ENCODE assay signal across 1 cellular context in the genomic region with DNA sequence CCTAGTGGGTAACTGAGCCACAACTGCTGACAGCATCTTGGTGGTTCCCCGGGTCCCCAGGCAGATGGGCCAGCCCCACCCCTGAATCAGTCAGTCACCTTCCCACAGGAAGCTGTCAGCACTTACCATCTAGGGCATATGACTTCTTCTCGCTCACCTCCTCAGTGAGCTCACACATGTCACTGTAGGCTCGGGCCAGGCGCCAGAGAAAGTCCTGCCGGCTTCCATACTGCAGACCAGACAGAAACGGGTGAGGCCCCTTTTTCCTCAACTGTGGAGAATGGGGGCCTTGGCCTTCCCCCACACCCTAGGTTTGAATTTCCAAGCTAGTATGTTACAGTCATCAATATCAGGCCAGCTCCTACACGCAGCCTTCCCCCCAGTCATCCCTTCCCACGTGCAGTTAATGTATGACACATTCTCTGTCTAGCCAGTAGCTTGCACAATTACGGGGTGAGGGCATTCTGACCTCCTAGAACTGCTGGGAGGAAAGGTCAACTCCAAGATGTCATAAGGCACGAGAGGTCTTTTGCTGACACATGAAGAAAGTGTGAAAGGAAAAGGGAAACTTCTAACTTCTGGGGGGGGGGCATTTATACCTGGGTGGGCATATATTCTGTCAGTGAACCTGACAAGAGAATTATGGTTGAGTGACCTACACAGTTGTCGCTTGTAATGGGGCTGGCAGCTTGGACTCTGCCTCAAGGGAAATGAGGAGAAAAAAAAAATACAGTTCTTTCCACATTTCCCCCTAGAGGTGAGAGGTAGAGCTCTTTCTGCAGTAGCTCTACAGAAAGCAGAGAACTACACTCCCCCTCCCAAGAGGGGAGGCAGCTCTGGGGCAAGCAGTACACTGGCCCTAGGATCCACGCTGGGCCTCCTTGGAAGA.
TF ChIP-seq lines count a peak whose summit lies in the region.

No MANE protein-coding gene starts in this region.

TF ChIP-seq in SK-N-SH, 30 proteins besides CTCF, POLR2A, EP300 and RAD21 (continued from another document):
- TF ChIP-seq, protein P1, sequence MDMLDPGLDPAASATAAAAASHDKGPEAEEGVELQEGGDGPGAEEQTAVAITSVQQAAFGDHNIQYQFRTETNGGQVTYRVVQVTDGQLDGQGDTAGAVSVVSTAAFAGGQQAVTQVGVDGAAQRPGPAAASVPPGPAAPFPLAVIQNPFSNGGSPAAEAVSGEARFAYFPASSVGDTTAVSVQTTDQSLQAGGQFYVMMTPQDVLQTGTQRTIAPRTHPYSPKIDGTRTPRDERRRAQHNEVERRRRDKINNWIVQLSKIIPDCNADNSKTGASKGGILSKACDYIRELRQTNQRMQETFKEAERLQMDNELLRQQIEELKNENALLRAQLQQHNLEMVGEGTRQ (IDR thresholded peaks at IDR 0.05; ENCODE audit: borderline replicate concordance, low read depth, low read length): no peak
- TF ChIP-seq NFIC (IDR thresholded peaks at IDR 0.05; ENCODE audit: borderline replicate concordance): no peak
- TF ChIP-seq RXRA (IDR thresholded peaks at IDR 0.05; ENCODE audit: borderline replicate concordance, low read depth): no peak
- no peak for TF ChIP-seq MEF2A (IDR thresholded peaks at IDR 0.05; ENCODE audit: borderline replicate concordance, low read depth)
- TF ChIP-seq YY1 (IDR thresholded peaks at IDR 0.05; ENCODE audit: low read depth): no peak
- TF ChIP-seq, protein P2, sequence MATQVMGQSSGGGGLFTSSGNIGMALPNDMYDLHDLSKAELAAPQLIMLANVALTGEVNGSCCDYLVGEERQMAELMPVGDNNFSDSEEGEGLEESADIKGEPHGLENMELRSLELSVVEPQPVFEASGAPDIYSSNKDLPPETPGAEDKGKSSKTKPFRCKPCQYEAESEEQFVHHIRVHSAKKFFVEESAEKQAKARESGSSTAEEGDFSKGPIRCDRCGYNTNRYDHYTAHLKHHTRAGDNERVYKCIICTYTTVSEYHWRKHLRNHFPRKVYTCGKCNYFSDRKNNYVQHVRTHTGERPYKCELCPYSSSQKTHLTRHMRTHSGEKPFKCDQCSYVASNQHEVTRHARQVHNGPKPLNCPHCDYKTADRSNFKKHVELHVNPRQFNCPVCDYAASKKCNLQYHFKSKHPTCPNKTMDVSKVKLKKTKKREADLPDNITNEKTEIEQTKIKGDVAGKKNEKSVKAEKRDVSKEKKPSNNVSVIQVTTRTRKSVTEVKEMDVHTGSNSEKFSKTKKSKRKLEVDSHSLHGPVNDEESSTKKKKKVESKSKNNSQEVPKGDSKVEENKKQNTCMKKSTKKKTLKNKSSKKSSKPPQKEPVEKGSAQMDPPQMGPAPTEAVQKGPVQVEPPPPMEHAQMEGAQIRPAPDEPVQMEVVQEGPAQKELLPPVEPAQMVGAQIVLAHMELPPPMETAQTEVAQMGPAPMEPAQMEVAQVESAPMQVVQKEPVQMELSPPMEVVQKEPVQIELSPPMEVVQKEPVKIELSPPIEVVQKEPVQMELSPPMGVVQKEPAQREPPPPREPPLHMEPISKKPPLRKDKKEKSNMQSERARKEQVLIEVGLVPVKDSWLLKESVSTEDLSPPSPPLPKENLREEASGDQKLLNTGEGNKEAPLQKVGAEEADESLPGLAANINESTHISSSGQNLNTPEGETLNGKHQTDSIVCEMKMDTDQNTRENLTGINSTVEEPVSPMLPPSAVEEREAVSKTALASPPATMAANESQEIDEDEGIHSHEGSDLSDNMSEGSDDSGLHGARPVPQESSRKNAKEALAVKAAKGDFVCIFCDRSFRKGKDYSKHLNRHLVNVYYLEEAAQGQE (IDR thresholded peaks at IDR 0.05; ENCODE audit: low read depth, low read length): no peak
- no peak for TF ChIP-seq ELF1 (IDR thresholded peaks at IDR 0.05)
- TF ChIP-seq, protein P3, sequence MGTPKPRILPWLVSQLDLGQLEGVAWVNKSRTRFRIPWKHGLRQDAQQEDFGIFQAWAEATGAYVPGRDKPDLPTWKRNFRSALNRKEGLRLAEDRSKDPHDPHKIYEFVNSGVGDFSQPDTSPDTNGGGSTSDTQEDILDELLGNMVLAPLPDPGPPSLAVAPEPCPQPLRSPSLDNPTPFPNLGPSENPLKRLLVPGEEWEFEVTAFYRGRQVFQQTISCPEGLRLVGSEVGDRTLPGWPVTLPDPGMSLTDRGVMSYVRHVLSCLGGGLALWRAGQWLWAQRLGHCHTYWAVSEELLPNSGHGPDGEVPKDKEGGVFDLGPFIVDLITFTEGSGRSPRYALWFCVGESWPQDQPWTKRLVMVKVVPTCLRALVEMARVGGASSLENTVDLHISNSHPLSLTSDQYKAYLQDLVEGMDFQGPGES (IDR thresholded peaks at IDR 0.05; ENCODE audit: low read depth, low read length): no peak
- no peak for TF ChIP-seq MXI1 (IDR thresholded peaks at IDR 0.05; ENCODE audit: low read depth, low read length)
- TF ChIP-seq TCF12 (IDR thresholded peaks at IDR 0.05): no peak
